ENCODE assay signal across 8 cellular contexts in genomic region chr12:50282581-50283229, GRCh38. TPM values are rescaled to one million over a fixed set of nuclear protein-coding genes. Genes with fewer than 3 reads are reported as not detected.
DNase-seq lines count a peak whose midpoint lies in the region; ATAC-seq and TF ChIP-seq lines count a peak whose summit lies in the region.

No MANE protein-coding gene starts in this region.

- intact Hi-C loops in CD14-positive monocyte (cut with micrococcal nuclease), result no loop called here

- H3K9me3 Mint-ChIP-seq in CD14-positive monocyte, result no peaks in the 10 kb centered on the region

- H3K27ac ChIP-seq in RWPE1 (peak overlapping the region; percentile 70), muscle layer of duodenum (ENCODE audit: low read length) (peak overlapping the region; percentile 82)

- DNase-seq in CD14-positive monocyte (ENCODE audit: low spot score) (no peak), HFF-Myc (ENCODE audit: extremely low read depth, low read depth) (no peak), RWPE1 (ENCODE audit: low spot score) (peak; percentile 62), epidermal melanocyte (ENCODE audit: insufficient read length, low spot score) (peak; percentile 33), NCI-H226 (no peak)
- no peak for DNase-seq in central memory CD4-positive, alpha-beta T cell

- TF ChIP-seq CTCF in CD14-positive monocyte (IDR thresholded peaks at IDR 0.05) (no peak), HFF-Myc (IDR thresholded peaks at IDR 0.05; ENCODE audit: low read depth, low read length, missing control alignments) (no peak), RWPE1 (conservative IDR thresholded peaks at IDR 0.05; ENCODE audit: low read depth) (no peak)

- H3K27me3 ChIP-seq in muscle layer of duodenum (ENCODE audit: low read depth, low read length), result no peaks in the 10 kb centered on the region

- H3K36me3 Mint-ChIP-seq in CD14-positive monocyte, result no peaks in the 10 kb centered on the region

- no peak for ATAC-seq in GM18861 (IDR thresholded peaks at IDR 0.05; ENCODE audit: unreplicated experiment)

- peaks cover 4 to 9% (median 6%) of the 10 kb centered on the region in 3 donors for H3K27me3 Mint-ChIP-seq in CD14-positive monocyte (ENCODE audit: low read depth in 3 of 3)

- H3K27ac Mint-ChIP-seq in CD14-positive monocyte, result peak overlapping the region in 3 of 7 donors; percentile 40 to 64 (median 63)

- peaks cover 0 to 4% of the 10 kb centered on the region in 2 donors for H3K4me1 ChIP-seq in muscle layer of duodenum (ENCODE audit: control insufficient read depth in 1 of 2, insufficient read depth in 2 of 2, low read length in 2 of 2)

- peak overlapping the region; percentile 78 for H3K4me3 ChIP-seq in HFF-Myc (replicated peaks; ENCODE audit: low read depth, low read length)
- peak overlapping the region; percentile 90 to 97 for H3K4me3 ChIP-seq in muscle layer of duodenum (ENCODE audit: low read depth in 1 of 2, low read length in 2 of 2)

- POLR2A ChIA-PET in RWPE1 (lab: Yijun Ruan, JAX; ENCODE audit: low non-redundant PET), result interaction anchor here (1.1 to 1.5 kb wide), 3 partner anchors 8 to 60 kb away, joined by 3 to 14 read pairs (median 3); no protein-coding TSS in a partner anchor

- H3K9me3 ChIP-seq in muscle layer of duodenum (ENCODE audit: control insufficient read depth in 1 of 2, low read length in 2 of 2), result no peaks in the 10 kb centered on the region

- peaks cover 14% of the 10 kb centered on the region for H3K4me1 Mint-ChIP-seq in CD14-positive monocyte

- peak overlapping the region; percentile 96 for H3K4me3 Mint-ChIP-seq in CD14-positive monocyte

- CTCF ChIA-PET in RWPE1 (lab: Yijun Ruan, JAX), result interaction anchor here (0.5 to 0.8 kb wide), 3 partner anchors 16 to 100 kb away, joined by 3 to 5 read pairs (median 3); no protein-coding TSS in a partner anchor

- H3K36me3 ChIP-seq in muscle layer of duodenum (ENCODE audit: control insufficient read depth in 1 of 2, insufficient read depth in 2 of 2, low read length in 2 of 2), result no peaks in the 10 kb centered on the region

RNA-seq across cellular contexts. Expression of gene LIMA1, which starts 0.6 kb away (rescaled TPM):
- polyA plus RNA-seq in CD14-positive monocyte, result under 1 TPM; 0.24 to 0.62 TPM

Comparison
In these comparisons a context has a peak if more than half of its experiments do, and no peak if none do; other contexts are left out.
1. DNase-seq: peak in RWPE1 (single experiment) and epidermal melanocyte (single experiment); none in CD14-positive monocyte (single experiment), HFF-Myc (single experiment), NCI-H226 (single experiment) and central memory CD4-positive, alpha-beta T cell (single experiment).